ENCODE assay signal across 9 cellular contexts in genomic region chr5:76145945-76146344, GRCh38.
DNase-seq lines count a peak whose midpoint lies in the region; ATAC-seq lines count a peak whose summit lies in the region.
"Had no signal": no experiment of that assay in that cellular context is flagged by ENCODE, and none has a peak within 500 bp of the region (broad histone marks: within the 10 kb centered on the region; RNA-seq: fewer than 3 reads in every experiment).

No MANE protein-coding gene starts in this region.

- H3K27me3 ChIP-seq in mesendoderm (ENCODE audit: insufficient read depth, low read length, poor library complexity): no peaks in the 10 kb centered on the region
- H3K27me3 ChIP-seq in aorta (ENCODE audit: control insufficient read depth in 1 of 2, insufficient read depth in 2 of 2, low read length in 1 of 2): no peaks in the 10 kb centered on the region

- CTCF ChIA-PET in activated CD8-positive, alpha-beta memory T cell treated with anti-CD3 and anti-CD28 coated beads, Interleukin-2, amount 10 ng/mL, durations not matched to agents 7 days and 5 days (lab: Charles Lee): interaction anchor here (0.9 to 1.8 kb wide), 8 partner anchors 9 to 72 kb away, joined by 3 to 17 read pairs (median 4); no protein-coding TSS in a partner anchor
- CTCF ChIA-PET in activated CD4-positive, alpha-beta memory T cell treated with anti-CD3 and anti-CD28 coated beads for 36 hours (lab: Charles Lee): interaction anchor here (0.7 to 3.9 kb wide), 11 partner anchors 13 to 163 kb away, joined by 3 to 32 read pairs (median 3); no protein-coding TSS in a partner anchor

- H3K9me3 ChIP-seq in aorta (ENCODE audit: control insufficient read depth, low read length): peaks cover 2% of the 10 kb centered on the region

- H3K36me3 ChIP-seq in mesendoderm (ENCODE audit: control insufficient read depth, insufficient read depth, low read length) (no peaks in the 10 kb centered on the region), aorta (ENCODE audit: control insufficient read depth in 1 of 2, insufficient read depth in 2 of 2, low read length in 1 of 2) (no peaks in the 10 kb centered on the region)

- no peak overlapping the region for H3K56ac ChIP-seq in mesendoderm (ENCODE audit: low read length)

- H2BK15ac ChIP-seq in mesendoderm (replicated peaks; ENCODE audit: low read depth): no peak overlapping the region

- peak; percentile 45 for DNase-seq in activated CD8-positive, alpha-beta memory T cell treated with anti-CD3 and anti-CD28 coated beads, Interleukin-2, amount 10 ng/mL, durations not matched to agents 7 days and 5 days
- no peak for DNase-seq in activated CD8-positive, alpha-beta memory T cell treated with anti-CD3 and anti-CD28 coated beads, Interleukin-2, amount 50 U/mL, for 4 hours
- DNase-seq in HuH-7 (ENCODE audit: low spot score) (peak; percentile 10), mesendoderm (peak; percentile 78), aorta (no peak), NCI-H2029 treated with DMSO at 0.1 percent for 48 hours (lab: John Stamatoyannopoulos, UW) (no peak), NCI-H510A treated with DMSO at 0.1 percent for 48 hours (lab: John Stamatoyannopoulos, UW) (no peak)
- DNase-seq in activated CD4-positive, alpha-beta memory T cell treated with anti-CD3 and anti-CD28 coated beads for 36 hours: peak; percentile 27
- DNase-seq: midbrain had no signal

- intact Hi-C loops in activated CD4-positive, alpha-beta memory T cell treated with anti-CD3 and anti-CD28 coated beads for 36 hours (cut with micrococcal nuclease): no loop called here
- intact Hi-C loops in aorta (cut with DNase I): no loop called here

- H3K4me1 ChIP-seq in mesendoderm (ENCODE audit: control insufficient read depth, low read depth, low read length) (no peaks in the 10 kb centered on the region), aorta (ENCODE audit: control insufficient read depth in 1 of 2, insufficient read depth in 2 of 2, low read length in 2 of 2) (no peaks in the 10 kb centered on the region)

- H2BK5ac ChIP-seq in mesendoderm (ENCODE audit: low read length): no peak overlapping the region

- ATAC-seq in activated CD8-positive, alpha-beta memory T cell treated with anti-CD3 and anti-CD28 coated beads, Interleukin-2, amount 10 ng/mL, durations not matched to agents 7 days and 5 days: no peak
- no peak for ATAC-seq in aorta (ENCODE audit: low FRiP score)

- no peak overlapping the region for H4K5ac ChIP-seq in mesendoderm (ENCODE audit: low read length)

- H3K4me2 ChIP-seq in mesendoderm (ENCODE audit: low read length): no peak overlapping the region

- no peak overlapping the region for H3K4ac ChIP-seq in mesendoderm (ENCODE audit: low read depth, low read length)

- H3K4me3 ChIP-seq in mesendoderm (ENCODE audit: low read length) (no peak overlapping the region), aorta (ENCODE audit: low read length in 2 of 2) (no peak overlapping the region)

- H3K79me1 ChIP-seq in mesendoderm (ENCODE audit: low read length): no peaks in the 10 kb centered on the region

- H3K23ac ChIP-seq in mesendoderm (ENCODE audit: low read length): no peak overlapping the region

- no peak overlapping the region for H3K9ac ChIP-seq in mesendoderm (ENCODE audit: low read length)

- WGBS in mesendoderm (ENCODE audit: extremely low coverage, insufficient coverage, low lambda C conversion rate): no CpG with 5 or more reads among the region's 5 CpGs
- WGBS in aorta, 2 donors: 72 to 80% methylated on average over 5 of the region's 5 CpGs

- no peak overlapping the region for H3K4me3 Mint-ChIP-seq in activated CD8-positive, alpha-beta memory T cell treated with anti-CD3 and anti-CD28 coated beads, Interleukin-2, amount 10 ng/mL, durations not matched to agents 7 days and 5 days
- no peak overlapping the region for H3K4me3 Mint-ChIP-seq in activated CD4-positive, alpha-beta memory T cell treated with anti-CD3 and anti-CD28 coated beads for 36 hours

- H3K27ac ChIP-seq in mesendoderm (ENCODE audit: low read depth, low read length): no peak overlapping the region
- H3K27ac ChIP-seq in aorta (ENCODE audit: low read depth in 1 of 2, low read length in 2 of 2): no peak overlapping the region

- H2BK120ac ChIP-seq in mesendoderm (ENCODE audit: low read depth, low read length): no peak overlapping the region

- no peaks in the 10 kb centered on the region for H3K4me1 Mint-ChIP-seq in activated CD8-positive, alpha-beta memory T cell treated with anti-CD3 and anti-CD28 coated beads, Interleukin-2, amount 10 ng/mL, durations not matched to agents 7 days and 5 days
- H3K4me1 Mint-ChIP-seq in activated CD4-positive, alpha-beta memory T cell treated with anti-CD3 and anti-CD28 coated beads for 36 hours (ENCODE audit: low read depth): no peaks in the 10 kb centered on the region

- no peaks in the 10 kb centered on the region for H3K79me2 ChIP-seq in mesendoderm (ENCODE audit: control insufficient read depth, insufficient read depth, low read length)

- no peak overlapping the region for H4K8ac ChIP-seq in mesendoderm (ENCODE audit: low read depth, low read length)

- H3K9me3 Mint-ChIP-seq in activated CD8-positive, alpha-beta memory T cell treated with anti-CD3 and anti-CD28 coated beads, Interleukin-2, amount 10 ng/mL, durations not matched to agents 7 days and 5 days (ENCODE audit: low read depth): no peaks in the 10 kb centered on the region
- H3K9me3 Mint-ChIP-seq in activated CD4-positive, alpha-beta memory T cell treated with anti-CD3 and anti-CD28 coated beads for 36 hours: no peaks in the 10 kb centered on the region

- POLR2A ChIA-PET in activated CD4-positive, alpha-beta memory T cell treated with anti-CD3 and anti-CD28 coated beads for 36 hours (lab: Charles Lee): no interaction called here

- no peaks in the 10 kb centered on the region for H3K36me3 Mint-ChIP-seq in activated CD8-positive, alpha-beta memory T cell treated with anti-CD3 and anti-CD28 coated beads, Interleukin-2, amount 10 ng/mL, durations not matched to agents 7 days and 5 days
- H3K36me3 Mint-ChIP-seq in activated CD4-positive, alpha-beta memory T cell treated with anti-CD3 and anti-CD28 coated beads for 36 hours: no peaks in the 10 kb centered on the region

- H3K27ac Mint-ChIP-seq in activated CD8-positive, alpha-beta memory T cell treated with anti-CD3 and anti-CD28 coated beads, Interleukin-2, amount 10 ng/mL, durations not matched to agents 7 days and 5 days: no peak overlapping the region
- no peak overlapping the region for H3K27ac Mint-ChIP-seq in activated CD4-positive, alpha-beta memory T cell treated with anti-CD3 and anti-CD28 coated beads for 36 hours

- peaks cover 2% of the 10 kb centered on the region for H3K27me3 Mint-ChIP-seq in activated CD8-positive, alpha-beta memory T cell treated with anti-CD3 and anti-CD28 coated beads, Interleukin-2, amount 10 ng/mL, durations not matched to agents 7 days and 5 days
- peaks cover 2% of the 10 kb centered on the region for H3K27me3 Mint-ChIP-seq in activated CD4-positive, alpha-beta memory T cell treated with anti-CD3 and anti-CD28 coated beads for 36 hours

- H3K18ac ChIP-seq in mesendoderm (ENCODE audit: low read length): no peak overlapping the region

- no peak overlapping the region for H2AK5ac ChIP-seq in mesendoderm (ENCODE audit: low read length)

Comparison
In these comparisons a context has a peak if more than half of its experiments do, and no peak if none do; other contexts are left out.
1. DNase-seq: peak in activated CD8-positive, alpha-beta memory T cell treated with anti-CD3 and anti-CD28 coated beads, Interleukin-2, amount 10 ng/mL, durations not matched to agents 7 days and 5 days (single experiment), HuH-7 (single experiment), activated CD4-positive, alpha-beta memory T cell treated with anti-CD3 and anti-CD28 coated beads for 36 hours (single experiment) and mesendoderm (single experiment); none in activated CD8-positive, alpha-beta memory T cell treated with anti-CD3 and anti-CD28 coated beads, Interleukin-2, amount 50 U/mL, for 4 hours (single experiment), aorta (0 of 2), NCI-H2029 treated with DMSO at 0.1 percent for 48 hours (single experiment) and NCI-H510A treated with DMSO at 0.1 percent for 48 hours (single experiment).